In genomic region chr19:4304509-4305252, GRCh38 we compare ENCODE assay signal across 8 cellular contexts. TPM values are rescaled to one million over a fixed set of nuclear protein-coding genes. Genes with fewer than 3 reads are reported as not detected.
DNase-seq lines count a peak whose midpoint lies in the region; ATAC-seq and TF ChIP-seq lines count a peak whose summit lies in the region.

Gene FSD1 (plus strand): TSS chr19:4304598. CDS start chr19:4304747, 149 bp downstream.

- no peak within 1 kb of the TSS for H3K4me2 ChIP-seq in osteoblast (ENCODE audit: insufficient read depth, low read length)

- H3K27me3 ChIP-seq in osteoblast (ENCODE audit: insufficient read depth, low read length), result no peaks in the 10 kb centered on the region

- no peaks in the 10 kb centered on the region for H4K20me1 ChIP-seq in osteoblast (ENCODE audit: insufficient read depth, low read length)

- H3K36me3 Mint-ChIP-seq in activated CD8-positive, alpha-beta T cell treated with anti-CD3 and anti-CD28 coated beads for 36 hours (ENCODE audit: low read depth), result peaks cover 3% of the 10 kb centered on the region

- H3K27me3 Mint-ChIP-seq in activated CD8-positive, alpha-beta T cell treated with anti-CD3 and anti-CD28 coated beads for 36 hours, result no peaks in the 10 kb centered on the region

- no peaks in the 10 kb centered on the region for H3K36me3 ChIP-seq in osteoblast (ENCODE audit: insufficient read depth, low read length)

- DNase-seq in SIG-M5 treated with dmso at 0.1 percent for 504 hours (lab: John Stamatoyannopoulos, UW; ENCODE audit: unreplicated experiment), result peak; percentile 16
- no peak for DNase-seq in SIG-M5 (lab: John Stamatoyannopoulos, UW)
- peak; percentile 60 to 89 for DNase-seq in NCI-H446 (lab: John Stamatoyannopoulos, UW)
- peak; percentile 88 for DNase-seq in activated CD8-positive, alpha-beta T cell treated with anti-CD3 and anti-CD28 coated beads for 36 hours
- no peak for DNase-seq in epithelial cell of proximal tubule (ENCODE audit: low read depth)
- DNase-seq in osteoblast (ENCODE audit: insufficient read length, low spot score, missing footprints), result peak; percentile 99

- POLR2A ChIA-PET in activated CD8-positive, alpha-beta T cell treated with anti-CD3 and anti-CD28 coated beads for 36 hours (lab: Charles Lee), result interaction anchor here (0.8 to 1.5 kb wide), 9 partner anchors 9 to 99 kb away, joined by 3 to 5 read pairs (median 3); partner anchors contain the start of genes MPND and YJU2

- intact Hi-C loops in activated CD8-positive, alpha-beta T cell treated with anti-CD3 and anti-CD28 coated beads for 36 hours (cut with micrococcal nuclease), result no loop called here

- H3K79me2 ChIP-seq in osteoblast (ENCODE audit: insufficient read depth, low read length), result no peaks in the 10 kb centered on the region

- CTCF ChIA-PET in activated CD8-positive, alpha-beta T cell treated with anti-CD3 and anti-CD28 coated beads for 36 hours (lab: Charles Lee), result interaction anchor here (0.6 to 1.7 kb wide), 2 partner anchors 36 to 541 kb away, joined by 3 read pairs; no protein-coding TSS in a partner anchor

- peak within 1 kb of the TSS; percentile 60 for H3K27ac Mint-ChIP-seq in activated CD8-positive, alpha-beta T cell treated with anti-CD3 and anti-CD28 coated beads for 36 hours

- peak within 1 kb of the TSS; percentile 68 for H3K4me3 Mint-ChIP-seq in activated CD8-positive, alpha-beta T cell treated with anti-CD3 and anti-CD28 coated beads for 36 hours

- H3K9me3 Mint-ChIP-seq in activated CD8-positive, alpha-beta T cell treated with anti-CD3 and anti-CD28 coated beads for 36 hours, result no peaks in the 10 kb centered on the region

- no peaks in the 10 kb centered on the region for H3K4me1 ChIP-seq in osteoblast (ENCODE audit: insufficient read depth, low read length)

- no peak within 1 kb of the TSS for H2AFZ ChIP-seq in osteoblast (ENCODE audit: low read length)

- H3K9me3 ChIP-seq in osteoblast (ENCODE audit: low read depth, low read length), result no peaks in the 10 kb centered on the region

- peaks cover 26% of the 10 kb centered on the region for H3K4me1 Mint-ChIP-seq in activated CD8-positive, alpha-beta T cell treated with anti-CD3 and anti-CD28 coated beads for 36 hours (ENCODE audit: low read depth)

- TF ChIP-seq CTCF in activated CD8-positive, alpha-beta T cell treated with anti-CD3 and anti-CD28 coated beads for 36 hours (IDR thresholded peaks at IDR 0.05), result no peak
- TF ChIP-seq CTCF in epithelial cell of proximal tubule (conservative IDR thresholded peaks at IDR 0.05; ENCODE audit: low read depth, low read length) (no peak), osteoblast (IDR thresholded peaks at IDR 0.05; ENCODE audit: extremely low read depth, low read depth, low read length) (no peak)

- no peak within 1 kb of the TSS for H3K27ac ChIP-seq in osteoblast (ENCODE audit: low read depth, low read length)

- H3K4me3 ChIP-seq in epithelial cell of proximal tubule (ENCODE audit: low read depth, low read length), result no peak within 1 kb of the TSS
- H3K4me3 ChIP-seq in osteoblast (ENCODE audit: insufficient read depth, low read length), result no peak within 1 kb of the TSS

- peak; percentile 85 for ATAC-seq in activated CD8-positive, alpha-beta T cell treated with anti-CD3 and anti-CD28 coated beads for 36 hours
- ATAC-seq in HG03378 (IDR thresholded peaks at IDR 0.05; ENCODE audit: unreplicated experiment) (no peak), GM19023 (IDR thresholded peaks at IDR 0.05; ENCODE audit: unreplicated experiment) (no peak)

RNA-seq across cellular contexts. Expression of gene FSD1, which starts in this region (rescaled TPM):
- 10 to 100 TPM; 19.7 to 22.0 TPM for total RNA-seq in activated CD8-positive, alpha-beta T cell treated with anti-CD3 and anti-CD28 coated beads for 36 hours
- total RNA-seq in epithelial cell of proximal tubule, result 17.5 and 22.9 TPM in 2 replicates
- 0.29 and 1.1 TPM in 2 replicates for total RNA-seq in osteoblast

Comparison
In these comparisons a context has a peak if more than half of its experiments do, and no peak if none do; other contexts are left out.
1. DNase-seq: peak in SIG-M5 treated with dmso at 0.1 percent for 504 hours (single experiment), NCI-H446 (2 of 2), activated CD8-positive, alpha-beta T cell treated with anti-CD3 and anti-CD28 coated beads for 36 hours (single experiment) and osteoblast (single experiment); none in SIG-M5 (single experiment) and epithelial cell of proximal tubule (single experiment).